Comparison of ENCODE assay signal across 1 cellular context in the genomic region with DNA sequence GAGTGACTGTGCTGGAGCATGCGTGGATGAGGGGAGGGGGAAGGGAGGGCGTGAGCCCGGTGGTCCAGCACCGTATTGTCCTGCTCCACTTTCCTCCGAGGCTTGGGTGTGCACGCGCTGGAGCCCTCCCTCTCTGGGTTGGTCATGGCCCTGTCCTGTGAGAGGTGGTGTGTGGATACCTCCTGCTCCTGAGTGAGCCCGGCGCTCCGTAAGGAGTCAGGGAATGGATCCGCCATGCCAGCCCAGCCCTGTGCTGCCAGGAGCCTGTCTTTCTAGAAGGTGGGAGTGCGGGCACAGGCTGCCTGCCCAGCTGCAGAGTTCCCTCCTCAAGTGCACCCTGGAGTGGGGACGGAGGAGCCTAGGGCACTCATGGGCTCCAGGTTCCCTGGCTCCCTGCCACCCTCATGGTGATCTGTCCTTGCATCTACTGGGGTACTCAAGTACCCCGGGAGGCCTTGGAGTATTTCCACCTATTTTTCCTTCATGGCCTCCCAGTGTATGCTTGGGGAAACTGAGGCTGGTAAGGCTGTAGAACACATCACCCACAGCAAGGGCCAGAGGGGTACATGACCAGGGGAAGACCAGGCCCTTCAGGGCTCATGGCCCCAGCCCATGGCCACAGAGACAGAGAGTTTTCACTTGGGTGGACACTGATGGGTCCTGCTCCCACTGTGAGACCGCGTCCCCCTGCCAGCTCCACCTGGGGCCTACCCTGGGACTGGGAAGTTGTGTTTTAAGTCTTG.
TF ChIP-seq lines count a peak whose summit lies in the region.

No MANE protein-coding gene starts in this region.

TF ChIP-seq in H1, 55 proteins besides CTCF, POLR2A, EP300 and RAD21:
- TF ChIP-seq CHD1 (IDR thresholded peaks at IDR 0.05; ENCODE audit: low read depth, low read length): no peak
- TF ChIP-seq RBBP5 (IDR thresholded peaks at IDR 0.05; ENCODE audit: borderline replicate concordance, low read depth, low read length): no peak
- TF ChIP-seq PHF8 (conservative IDR thresholded peaks at IDR 0.05; ENCODE audit: low read depth, low read length): no peak
- no peak for TF ChIP-seq SAP30 (IDR thresholded peaks at IDR 0.05; ENCODE audit: insufficient read depth, insufficient replicate concordance, low read length)
- TF ChIP-seq RXRA (IDR thresholded peaks at IDR 0.05; ENCODE audit: insufficient read depth, low read depth, low read length): no peak
- no peak for TF ChIP-seq RNF2 (IDR thresholded peaks at IDR 0.05; ENCODE audit: borderline replicate concordance, low read depth, low read length, missing control alignments, poor library complexity, severe bottlenecking)
